In genomic region chr16:65749566-65749965, GRCh38 we compare ENCODE assay signal across 1 cellular context.
TF ChIP-seq lines count a peak whose summit lies in the region.

No MANE protein-coding gene starts in this region.

TF ChIP-seq in GM23338, 12 proteins besides CTCF, POLR2A, EP300 and RAD21 (continued from another document):
- TF ChIP-seq, protein P1, sequence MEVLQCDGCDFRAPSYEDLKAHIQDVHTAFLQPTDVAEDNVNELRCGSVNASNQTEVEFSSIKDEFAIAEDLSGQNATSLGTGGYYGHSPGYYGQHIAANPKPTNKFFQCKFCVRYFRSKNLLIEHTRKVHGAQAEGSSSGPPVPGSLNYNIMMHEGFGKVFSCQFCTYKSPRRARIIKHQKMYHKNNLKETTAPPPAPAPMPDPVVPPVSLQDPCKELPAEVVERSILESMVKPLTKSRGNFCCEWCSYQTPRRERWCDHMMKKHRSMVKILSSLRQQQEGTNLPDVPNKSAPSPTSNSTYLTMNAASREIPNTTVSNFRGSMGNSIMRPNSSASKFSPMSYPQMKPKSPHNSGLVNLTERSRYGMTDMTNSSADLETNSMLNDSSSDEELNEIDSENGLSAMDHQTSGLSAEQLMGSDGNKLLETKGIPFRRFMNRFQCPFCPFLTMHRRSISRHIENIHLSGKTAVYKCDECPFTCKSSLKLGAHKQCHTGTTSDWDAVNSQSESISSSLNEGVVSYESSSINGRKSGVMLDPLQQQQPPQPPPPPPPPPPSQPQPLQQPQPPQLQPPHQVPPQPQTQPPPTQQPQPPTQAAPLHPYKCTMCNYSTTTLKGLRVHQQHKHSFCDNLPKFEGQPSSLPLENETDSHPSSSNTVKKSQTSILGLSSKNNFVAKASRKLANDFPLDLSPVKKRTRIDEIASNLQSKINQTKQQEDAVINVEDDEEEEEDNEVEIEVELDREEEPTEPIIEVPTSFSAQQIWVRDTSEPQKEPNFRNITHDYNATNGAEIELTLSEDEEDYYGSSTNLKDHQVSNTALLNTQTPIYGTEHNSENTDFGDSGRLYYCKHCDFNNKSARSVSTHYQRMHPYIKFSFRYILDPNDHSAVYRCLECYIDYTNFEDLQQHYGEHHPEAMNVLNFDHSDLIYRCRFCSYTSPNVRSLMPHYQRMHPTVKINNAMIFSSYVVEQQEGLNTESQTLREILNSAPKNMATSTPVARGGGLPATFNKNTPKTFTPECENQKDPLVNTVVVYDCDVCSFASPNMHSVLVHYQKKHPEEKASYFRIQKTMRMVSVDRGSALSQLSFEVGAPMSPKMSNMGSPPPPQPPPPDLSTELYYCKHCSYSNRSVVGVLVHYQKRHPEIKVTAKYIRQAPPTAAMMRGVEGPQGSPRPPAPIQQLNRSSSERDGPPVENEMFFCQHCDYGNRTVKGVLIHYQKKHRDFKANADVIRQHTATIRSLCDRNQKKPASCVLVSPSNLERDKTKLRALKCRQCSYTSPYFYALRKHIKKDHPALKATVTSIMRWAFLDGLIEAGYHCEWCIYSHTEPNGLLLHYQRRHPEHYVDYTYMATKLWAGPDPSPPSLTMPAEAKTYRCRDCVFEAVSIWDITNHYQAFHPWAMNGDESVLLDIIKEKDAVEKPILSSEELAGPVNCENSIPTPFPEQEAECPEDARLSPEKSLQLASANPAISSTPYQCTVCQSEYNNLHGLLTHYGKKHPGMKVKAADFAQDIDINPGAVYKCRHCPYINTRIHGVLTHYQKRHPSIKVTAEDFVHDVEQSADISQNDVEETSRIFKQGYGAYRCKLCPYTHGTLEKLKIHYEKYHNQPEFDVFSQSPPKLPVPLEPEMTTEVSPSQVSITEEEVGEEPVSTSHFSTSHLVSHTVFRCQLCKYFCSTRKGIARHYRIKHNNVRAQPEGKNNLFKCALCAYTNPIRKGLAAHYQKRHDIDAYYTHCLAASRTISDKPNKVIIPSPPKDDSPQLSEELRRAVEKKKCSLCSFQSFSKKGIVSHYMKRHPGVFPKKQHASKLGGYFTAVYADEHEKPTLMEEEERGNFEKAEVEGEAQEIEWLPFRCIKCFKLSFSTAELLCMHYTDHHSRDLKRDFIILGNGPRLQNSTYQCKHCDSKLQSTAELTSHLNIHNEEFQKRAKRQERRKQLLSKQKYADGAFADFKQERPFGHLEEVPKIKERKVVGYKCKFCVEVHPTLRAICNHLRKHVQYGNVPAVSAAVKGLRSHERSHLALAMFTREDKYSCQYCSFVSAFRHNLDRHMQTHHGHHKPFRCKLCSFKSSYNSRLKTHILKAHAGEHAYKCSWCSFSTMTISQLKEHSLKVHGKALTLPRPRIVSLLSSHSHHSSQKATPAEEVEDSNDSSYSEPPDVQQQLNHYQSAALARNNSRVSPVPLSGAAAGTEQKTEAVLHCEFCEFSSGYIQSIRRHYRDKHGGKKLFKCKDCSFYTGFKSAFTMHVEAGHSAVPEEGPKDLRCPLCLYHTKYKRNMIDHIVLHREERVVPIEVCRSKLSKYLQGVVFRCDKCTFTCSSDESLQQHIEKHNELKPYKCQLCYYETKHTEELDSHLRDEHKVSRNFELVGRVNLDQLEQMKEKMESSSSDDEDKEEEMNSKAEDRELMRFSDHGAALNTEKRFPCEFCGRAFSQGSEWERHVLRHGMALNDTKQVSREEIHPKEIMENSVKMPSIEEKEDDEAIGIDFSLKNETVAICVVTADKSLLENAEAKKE (CRISPR knock-in tag; IDR thresholded peaks at IDR 0.05): no peak
- TF ChIP-seq JUNB (IDR thresholded peaks at IDR 0.05; ENCODE audit: unreplicated experiment): no peak
- TF ChIP-seq EZH2 (IDR thresholded peaks at IDR 0.05; ENCODE audit: low read depth, unreplicated experiment): no peak
- no peak for TF ChIP-seq EZH2phosphoT487 (IDR thresholded peaks at IDR 0.05; ENCODE audit: unreplicated experiment)
